19 cellular contexts compared by ENCODE assay signal in the genomic region with DNA sequence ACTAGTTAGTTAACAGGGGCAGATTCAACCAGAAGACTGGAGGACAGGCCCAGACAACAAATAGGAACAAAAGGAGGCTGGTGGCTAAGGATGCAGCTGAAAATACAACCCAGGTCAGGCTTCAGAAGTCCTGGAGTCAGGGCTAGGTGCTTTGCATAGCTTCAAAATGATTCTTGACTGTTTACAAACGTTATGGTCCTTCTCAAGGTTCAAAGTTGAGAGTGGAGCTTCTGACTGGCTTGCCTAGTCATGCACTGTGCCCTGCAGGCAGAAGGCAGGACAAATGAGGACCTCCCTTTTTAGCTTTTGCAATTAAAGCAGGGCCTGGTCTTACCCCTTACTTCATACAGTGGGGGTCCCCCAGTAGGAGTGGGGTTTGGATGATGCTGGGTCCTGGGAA. TPM values are rescaled to one million over a fixed set of nuclear protein-coding genes. Genes with fewer than 3 reads are reported as not detected.
A peak's percentile ranks its signal among the peaks of the same experiment; 100 is the strongest.
DNase-seq lines count a peak whose midpoint lies in the region; ATAC-seq and TF ChIP-seq lines count a peak whose summit lies in the region.
"Had no signal": no experiment of that assay in that cellular context is flagged by ENCODE, and none has a peak within 500 bp of the region (broad histone marks: within the 10 kb centered on the region; RNA-seq: fewer than 3 reads in every experiment).

No MANE protein-coding gene starts in this region.

- no peaks in the 10 kb centered on the region for H3K79me2 ChIP-seq in H9 (ENCODE audit: insufficient read depth, low read length)
- H3K79me2 ChIP-seq in trophoblast cell (ENCODE audit: control insufficient read depth, insufficient read depth, low read length, poor library complexity), result no peaks in the 10 kb centered on the region

- DNase-seq in H9 (peak; percentile 0), trophoblast cell (peak; percentile 46 to 74), NCI-H69 (lab: John Stamatoyannopoulos, UW) (no peak), CD14-positive monocyte (ENCODE audit: low spot score) (no peak), Peyer's patch (no peak)
- peak; percentile 32 for DNase-seq in activated CD8-positive, alpha-beta memory T cell treated with anti-CD3 and anti-CD28 coated beads, Interleukin-2, amount 50 U/mL, for 48 hours
- DNase-seq: ACHN; BE2C; CD4-positive, alpha-beta memory T cell; DMS79 treated with DMSO at 0.1 percent for 48 hours; GF-D8; GM23248; HCEC 1CT; IMR-90 had no signal

- no peak overlapping the region for H3K27ac ChIP-seq in BLaER1
- H3K27ac ChIP-seq in H9 (ENCODE audit: insufficient read length, low read depth, low read length), result no peak overlapping the region
- no peak overlapping the region for H3K27ac ChIP-seq in trophoblast cell (ENCODE audit: low read depth, low read length)
- H3K27ac ChIP-seq in Peyer's patch, result no peak overlapping the region
- H3K27ac ChIP-seq: C4-2B, GM23248, HL-60 had no signal

- no peak overlapping the region for H2AK5ac ChIP-seq in H9 (ENCODE audit: insufficient read length, low read length)
- H2AK5ac ChIP-seq in trophoblast cell (ENCODE audit: low read length), result no peak overlapping the region

- H2AFZ ChIP-seq in H9 (ENCODE audit: low read length), result no peak overlapping the region
- H2AFZ ChIP-seq in trophoblast cell (ENCODE audit: insufficient read depth, low read length, poor library complexity), result no peak overlapping the region
- H2AFZ ChIP-seq: GM23248 had no signal

- H4K91ac ChIP-seq in H9 (ENCODE audit: insufficient read length, low read depth, low read length) (no peak overlapping the region), trophoblast cell (ENCODE audit: low read depth, low read length) (no peak overlapping the region)

- H3K23me2 ChIP-seq in H9 (ENCODE audit: insufficient read length, low read depth, low read length, poor library complexity, severe bottlenecking), result peaks cover 2% of the 10 kb centered on the region

- H3K4me2 ChIP-seq in BLaER1 (0 out of 2 replicates have a peak overlapping the region, but pooled peaks have one; percentile 7), H9 (ENCODE audit: insufficient read depth, insufficient read length, low read length) (no peak overlapping the region), trophoblast cell (ENCODE audit: low read length) (no peak overlapping the region)

- H2BK5ac ChIP-seq in H9 (ENCODE audit: insufficient read length, low read length), result no peak overlapping the region
- H2BK5ac ChIP-seq in trophoblast cell (ENCODE audit: low read depth, low read length, poor library complexity), result no peak overlapping the region

- H4K8ac ChIP-seq in H9 (replicated peaks; ENCODE audit: insufficient read length, low read depth, low read length) (no peak overlapping the region), trophoblast cell (ENCODE audit: low read depth, low read length) (no peak overlapping the region)

- H3K56ac ChIP-seq in H9 (ENCODE audit: insufficient read length, low read depth, low read length), result no peak overlapping the region

- H2BK20ac ChIP-seq in H9 (ENCODE audit: low read depth, low read length, poor library complexity, severe bottlenecking), result no peak overlapping the region

- peaks cover 3% of the 10 kb centered on the region for H4K20me1 ChIP-seq in BLaER1
- H4K20me1 ChIP-seq in H9 (ENCODE audit: control insufficient read depth, insufficient read depth, insufficient read length), result no peaks in the 10 kb centered on the region

- H2BK12ac ChIP-seq in H9 (ENCODE audit: insufficient read length, low read depth, low read length) (no peak overlapping the region), trophoblast cell (ENCODE audit: low read length) (no peak overlapping the region)

- H3K14ac ChIP-seq in H9 (ENCODE audit: insufficient read depth, low read length) (no peak overlapping the region), trophoblast cell (ENCODE audit: low read length) (no peak overlapping the region)

- H3K23ac ChIP-seq in H9 (ENCODE audit: insufficient read length, low read depth, low read length), result no peak overlapping the region
- H3K23ac ChIP-seq in trophoblast cell (ENCODE audit: low read length), result no peak overlapping the region

- WGBS in H9 (ENCODE audit: extremely low coverage, insufficient read length, low lambda C conversion rate), result no CpG with 5 or more reads among the region's 1 CpG
- WGBS in trophoblast cell (ENCODE audit: extremely low coverage, insufficient coverage, insufficient read length), result no CpG with 5 or more reads among the region's 1 CpG

- H3K27me3 Mint-ChIP-seq in H9 (ENCODE audit: low read depth) (peaks cover 71% of the 10 kb centered on the region), CD14-positive monocyte (ENCODE audit: low read depth in 3 of 3) (peaks cover 30 to 39% (median 35%) of the 10 kb centered on the region in 3 donors)

- H3K18ac ChIP-seq in H9 (ENCODE audit: insufficient read length, low read depth, low read length), result no peak overlapping the region
- H3K18ac ChIP-seq in trophoblast cell (ENCODE audit: low read length), result no peak overlapping the region

- intact Hi-C loops in CD14-positive monocyte (cut with micrococcal nuclease), result loop anchor here in 1 of 2 donors (5.0 kb wide), 1 partner anchor 315 kb away; no protein-coding TSS in a partner anchor

- ATAC-seq in GM21723 (IDR thresholded peaks at IDR 0.05; ENCODE audit: unreplicated experiment), result no peak
- ATAC-seq: K562 had no signal

- no peak overlapping the region for H4K12ac ChIP-seq in trophoblast cell (ENCODE audit: low read depth, low read length)

- H3K36me3 ChIP-seq in BLaER1 (no peaks in the 10 kb centered on the region), trophoblast cell (ENCODE audit: control insufficient read depth in 1 of 2, insufficient read depth in 2 of 2, low read length in 2 of 2) (no peaks in the 10 kb centered on the region), Peyer's patch (no peaks in the 10 kb centered on the region)
- H3K36me3 ChIP-seq: BE2C had no signal

- H3K4me3 Mint-ChIP-seq in H9 (no peak overlapping the region), CD14-positive monocyte (no peak overlapping the region)

- no peak overlapping the region for H2BK120ac ChIP-seq in H9 (ENCODE audit: low read depth, low read length, poor library complexity, severe bottlenecking)
- no peak overlapping the region for H2BK120ac ChIP-seq in trophoblast cell (ENCODE audit: insufficient read depth, low read length, poor library complexity)

- H3K4me1 Mint-ChIP-seq in H9 (peaks cover 10 to 14% of the 10 kb centered on the region in 2 experiments), CD14-positive monocyte (peaks cover 9% of the 10 kb centered on the region)

- H2BK15ac ChIP-seq in H9 (ENCODE audit: low read depth, low read length), result no peak overlapping the region

- H3T11ph ChIP-seq in H9 (ENCODE audit: low read length), result no peak overlapping the region

- H3K4me1 ChIP-seq in BLaER1 (peaks cover 40% of the 10 kb centered on the region), H9 (ENCODE audit: insufficient read depth, low read length) (no peaks in the 10 kb centered on the region), trophoblast cell (ENCODE audit: control insufficient read depth in 1 of 2, insufficient read depth in 2 of 2, low read length in 2 of 2) (peaks cover 1 to 3% of the 10 kb centered on the region in 2 experiments), Peyer's patch (peaks cover 0 to 12% (median 4%) of the 10 kb centered on the region in 4 donors)
- H3K4me1 ChIP-seq: BE2C had no signal

- H4K5ac ChIP-seq in H9 (ENCODE audit: insufficient read length, low read depth, low read length), result no peak overlapping the region

- H3K79me1 ChIP-seq in H9 (ENCODE audit: insufficient read depth, low read depth, low read length, poor library complexity, severe bottlenecking), result no peaks in the 10 kb centered on the region
- no peaks in the 10 kb centered on the region for H3K79me1 ChIP-seq in trophoblast cell (ENCODE audit: low read length)

- TF ChIP-seq CTCF in H9 (conservative IDR thresholded peaks at IDR 0.05) (no peak), CD14-positive monocyte (IDR thresholded peaks at IDR 0.05) (no peak), Peyer's patch (IDR thresholded peaks at IDR 0.05) (no peak)

- H3K4me3 ChIP-seq in BLaER1 (no peak overlapping the region), trophoblast cell (ENCODE audit: low read depth, low read length) (no peak overlapping the region), Peyer's patch (no peak overlapping the region)
- H3K4me3 ChIP-seq: GM23248, K562 had no signal

- H3K9me3 Mint-ChIP-seq in H9, result no peaks in the 10 kb centered on the region
- H3K9me3 Mint-ChIP-seq in CD14-positive monocyte, result peaks cover 0 to 5% (median 0%) of the 10 kb centered on the region in 7 donors
- H3K9me3 Mint-ChIP-seq: CD4-positive, alpha-beta memory T cell had no signal

- H3K4ac ChIP-seq in H9 (ENCODE audit: low read depth, low read length) (no peak overlapping the region), trophoblast cell (ENCODE audit: low read depth, low read length) (no peak overlapping the region)

- no peaks in the 10 kb centered on the region for H3K9me3 ChIP-seq in BLaER1
- H3K9me3 ChIP-seq in H9 (ENCODE audit: control insufficient read depth, low read depth, low read length), result no peaks in the 10 kb centered on the region
- H3K9me3 ChIP-seq in trophoblast cell (ENCODE audit: insufficient read depth, low read depth, low read length), result peaks cover 3% of the 10 kb centered on the region
- H3K9me3 ChIP-seq in Peyer's patch, result no peaks in the 10 kb centered on the region
- H3K9me3 ChIP-seq: BE2C had no signal

- no peak overlapping the region for H3K9ac ChIP-seq in BLaER1
- H3K9ac ChIP-seq in H9 (ENCODE audit: extremely low read depth, insufficient read length, low read length), result no peak overlapping the region
- H3K9ac ChIP-seq in trophoblast cell (ENCODE audit: low read length), result no peak overlapping the region
- H3K9ac ChIP-seq: GM23248 had no signal

- no peaks in the 10 kb centered on the region for H3K36me3 Mint-ChIP-seq in H9 (ENCODE audit: insufficient read depth in 1 of 3, low read depth in 3 of 3)
- H3K36me3 Mint-ChIP-seq in CD14-positive monocyte, result peaks cover 2 to 10% of the 10 kb centered on the region in 2 donors
- H3K36me3 Mint-ChIP-seq: CD4-positive, alpha-beta memory T cell had no signal

- no peak for TF ChIP-seq POLR2A in Peyer's patch (IDR thresholded peaks at IDR 0.05)

- peaks cover 20% of the 10 kb centered on the region for H3K27me3 ChIP-seq in BLaER1
- H3K27me3 ChIP-seq in H9 (ENCODE audit: insufficient read depth, low read length), result no peaks in the 10 kb centered on the region; the same call in 1 of the 2 replicates
- peaks cover 6% of the 10 kb centered on the region for H3K27me3 ChIP-seq in trophoblast cell (ENCODE audit: insufficient read depth, low read length)
- no peaks in the 10 kb centered on the region for H3K27me3 ChIP-seq in Peyer's patch

- no peak overlapping the region for H3K27ac Mint-ChIP-seq in H9
- no peak overlapping the region for H3K27ac Mint-ChIP-seq in CD14-positive monocyte
- H3K27ac Mint-ChIP-seq: CD4-positive, alpha-beta memory T cell had no signal

RNA-seq across cellular contexts. Expression of a gene that starts 4.4 kb away (rescaled TPM):
- 1.1 and 2.1 TPM in 2 replicates for total RNA-seq in H9 (2021)
- polyA plus RNA-seq in trophoblast cell (2013), result 0.07 and 0.10 TPM in 2 replicates
- 10 to 100 TPM in 1 of 2 donors, 1 to 10 TPM in 1; 8.2 to 10.5 TPM for polyA plus RNA-seq in CD14-positive monocyte
- total RNA-seq in Peyer's patch, result 1 to 10 TPM; 3.2 to 9.9 (median 5.4) TPM
- total RNA-seq: GM23248 had no signal

Comparison
In these comparisons a context has a peak if more than half of its experiments do, and no peak if none do; other contexts are left out.
1. DNase-seq: peak in H9 (single experiment), activated CD8-positive, alpha-beta memory T cell treated with anti-CD3 and anti-CD28 coated beads, Interleukin-2, amount 50 U/mL, for 48 hours (single experiment) and trophoblast cell (2 of 2); none in NCI-H69 (single experiment), CD14-positive monocyte (single experiment) and Peyer's patch (0 of 3).